ENCODE assay signal across 1 cellular context in the genomic region with DNA sequence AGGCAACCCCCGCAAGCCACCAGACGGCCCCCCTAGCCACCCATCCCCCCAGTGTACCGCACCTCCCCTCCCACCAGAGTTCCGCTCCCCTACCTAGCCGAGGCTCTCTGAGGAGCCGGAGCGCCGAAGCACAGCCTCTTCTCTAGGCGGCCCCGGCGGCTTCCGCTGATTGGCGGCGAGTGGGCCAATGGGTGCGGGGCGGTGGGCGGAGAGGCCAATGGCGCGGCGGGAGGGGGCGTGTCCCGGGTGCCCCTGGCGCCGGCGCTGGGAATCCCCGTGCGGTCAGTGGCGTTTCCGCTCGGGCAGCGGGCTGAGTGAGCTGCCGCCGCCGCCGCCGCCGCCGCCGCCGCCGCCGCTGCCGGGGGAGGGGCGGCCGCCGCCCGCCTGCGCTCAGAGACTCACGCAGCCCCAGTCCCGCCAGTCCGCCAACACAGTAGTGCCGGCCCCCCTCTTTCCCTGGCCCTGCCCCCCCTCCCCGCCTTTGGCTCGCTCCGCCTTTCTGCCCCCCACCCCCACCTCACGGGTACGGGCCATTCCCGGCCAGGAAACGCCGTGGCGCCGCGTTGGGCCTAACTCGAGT.
TF ChIP-seq lines count a peak whose summit lies in the region.

A gene with protein sequence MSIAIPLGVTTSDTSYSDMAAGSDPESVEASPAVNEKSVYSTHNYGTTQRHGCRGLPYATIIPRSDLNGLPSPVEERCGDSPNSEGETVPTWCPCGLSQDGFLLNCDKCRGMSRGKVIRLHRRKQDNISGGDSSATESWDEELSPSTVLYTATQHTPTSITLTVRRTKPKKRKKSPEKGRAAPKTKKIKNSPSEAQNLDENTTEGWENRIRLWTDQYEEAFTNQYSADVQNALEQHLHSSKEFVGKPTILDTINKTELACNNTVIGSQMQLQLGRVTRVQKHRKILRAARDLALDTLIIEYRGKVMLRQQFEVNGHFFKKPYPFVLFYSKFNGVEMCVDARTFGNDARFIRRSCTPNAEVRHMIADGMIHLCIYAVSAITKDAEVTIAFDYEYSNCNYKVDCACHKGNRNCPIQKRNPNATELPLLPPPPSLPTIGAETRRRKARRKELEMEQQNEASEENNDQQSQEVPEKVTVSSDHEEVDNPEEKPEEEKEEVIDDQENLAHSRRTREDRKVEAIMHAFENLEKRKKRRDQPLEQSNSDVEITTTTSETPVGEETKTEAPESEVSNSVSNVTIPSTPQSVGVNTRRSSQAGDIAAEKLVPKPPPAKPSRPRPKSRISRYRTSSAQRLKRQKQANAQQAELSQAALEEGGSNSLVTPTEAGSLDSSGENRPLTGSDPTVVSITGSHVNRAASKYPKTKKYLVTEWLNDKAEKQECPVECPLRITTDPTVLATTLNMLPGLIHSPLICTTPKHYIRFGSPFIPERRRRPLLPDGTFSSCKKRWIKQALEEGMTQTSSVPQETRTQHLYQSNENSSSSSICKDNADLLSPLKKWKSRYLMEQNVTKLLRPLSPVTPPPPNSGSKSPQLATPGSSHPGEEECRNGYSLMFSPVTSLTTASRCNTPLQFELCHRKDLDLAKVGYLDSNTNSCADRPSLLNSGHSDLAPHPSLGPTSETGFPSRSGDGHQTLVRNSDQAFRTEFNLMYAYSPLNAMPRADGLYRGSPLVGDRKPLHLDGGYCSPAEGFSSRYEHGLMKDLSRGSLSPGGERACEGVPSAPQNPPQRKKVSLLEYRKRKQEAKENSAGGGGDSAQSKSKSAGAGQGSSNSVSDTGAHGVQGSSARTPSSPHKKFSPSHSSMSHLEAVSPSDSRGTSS (N-terminal part only) (plus strand): TSS at position 285 of the 580 bp plus-strand sequence. CDS start 31,324 bp downstream, outside the sequence.

TF ChIP-seq in HepG2, 621 proteins besides CTCF, POLR2A, EP300 and RAD21 (continued from another document and continues in another):
- TF ChIP-seq UBTF (CRISPR knock-in tag; IDR thresholded peaks at IDR 0.05) (peak; percentile 1), RXRA (CRISPR knock-in tag; IDR thresholded peaks at IDR 0.05) (no peak), SOX5 (CRISPR knock-in tag; IDR thresholded peaks at IDR 0.05; ENCODE audit: borderline replicate concordance) (0 out of 2 replicates have a peak, but pooled peaks have one; percentile 15), KMT2A (CRISPR knock-in tag; IDR thresholded peaks at IDR 0.05) (no peak), NFYC (CRISPR knock-in tag; IDR thresholded peaks at IDR 0.05) (peak; percentile 56; the same call in 1 of the 2 replicates), ZNF674 (CRISPR knock-in tag; IDR thresholded peaks at IDR 0.05; ENCODE audit: low read depth) (no peak), KLF16 (CRISPR knock-in tag; IDR thresholded peaks at IDR 0.05) (0 out of 4 replicates have a peak, but pooled peaks of 1 of the 2 experiments have one; percentile 8), ZBTB10 (CRISPR knock-in tag; IDR thresholded peaks at IDR 0.05; ENCODE audit: borderline replicate concordance) (0 out of 2 replicates have a peak, but pooled peaks have one; percentile 13), YY1 (IDR thresholded peaks at IDR 0.05; ENCODE audit: insufficient read depth, insufficient replicate concordance, low read depth, low read length) (peak; percentile 65), ZSCAN21 (CRISPR knock-in tag; IDR thresholded peaks at IDR 0.05; ENCODE audit: borderline replicate concordance) (0 out of 2 replicates have a peak, but pooled peaks have one; percentile 2), DR1 (CRISPR knock-in tag; IDR thresholded peaks at IDR 0.05) (peak; percentile 79; the same call in 1 of the 2 replicates), ZNF605 (CRISPR knock-in tag; IDR thresholded peaks at IDR 0.05) (no peak; the same call in 1 of the 2 replicates), ZNF331 (CRISPR knock-in tag; IDR thresholded peaks at IDR 0.05) (0 out of 2 replicates have a peak, but pooled peaks have one; percentile 33), MED1 (CRISPR knock-in tag; IDR thresholded peaks at IDR 0.05) (peak; percentile 4; the same call in 1 of the 2 replicates), HOXA3 (CRISPR knock-in tag; IDR thresholded peaks at IDR 0.05) (peak; percentile 57)
- TF ChIP-seq, protein P1, sequence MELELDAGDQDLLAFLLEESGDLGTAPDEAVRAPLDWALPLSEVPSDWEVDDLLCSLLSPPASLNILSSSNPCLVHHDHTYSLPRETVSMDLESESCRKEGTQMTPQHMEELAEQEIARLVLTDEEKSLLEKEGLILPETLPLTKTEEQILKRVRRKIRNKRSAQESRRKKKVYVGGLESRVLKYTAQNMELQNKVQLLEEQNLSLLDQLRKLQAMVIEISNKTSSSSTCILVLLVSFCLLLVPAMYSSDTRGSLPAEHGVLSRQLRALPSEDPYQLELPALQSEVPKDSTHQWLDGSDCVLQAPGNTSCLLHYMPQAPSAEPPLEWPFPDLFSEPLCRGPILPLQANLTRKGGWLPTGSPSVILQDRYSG (CRISPR knock-in tag; IDR thresholded peaks at IDR 0.05): 0 out of 2 replicates have a peak, but pooled peaks have one; percentile 17
- TF ChIP-seq, protein P2, sequence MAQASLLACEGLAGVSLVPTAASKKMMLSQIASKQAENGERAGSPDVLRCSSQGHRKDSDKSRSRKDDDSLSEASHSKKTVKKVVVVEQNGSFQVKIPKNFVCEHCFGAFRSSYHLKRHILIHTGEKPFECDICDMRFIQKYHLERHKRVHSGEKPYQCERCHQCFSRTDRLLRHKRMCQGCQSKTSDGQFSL (CRISPR knock-in tag; IDR thresholded peaks at IDR 0.05): peak; percentile 56; the same call in 1 of the 2 replicates
- TF ChIP-seq, protein P3, sequence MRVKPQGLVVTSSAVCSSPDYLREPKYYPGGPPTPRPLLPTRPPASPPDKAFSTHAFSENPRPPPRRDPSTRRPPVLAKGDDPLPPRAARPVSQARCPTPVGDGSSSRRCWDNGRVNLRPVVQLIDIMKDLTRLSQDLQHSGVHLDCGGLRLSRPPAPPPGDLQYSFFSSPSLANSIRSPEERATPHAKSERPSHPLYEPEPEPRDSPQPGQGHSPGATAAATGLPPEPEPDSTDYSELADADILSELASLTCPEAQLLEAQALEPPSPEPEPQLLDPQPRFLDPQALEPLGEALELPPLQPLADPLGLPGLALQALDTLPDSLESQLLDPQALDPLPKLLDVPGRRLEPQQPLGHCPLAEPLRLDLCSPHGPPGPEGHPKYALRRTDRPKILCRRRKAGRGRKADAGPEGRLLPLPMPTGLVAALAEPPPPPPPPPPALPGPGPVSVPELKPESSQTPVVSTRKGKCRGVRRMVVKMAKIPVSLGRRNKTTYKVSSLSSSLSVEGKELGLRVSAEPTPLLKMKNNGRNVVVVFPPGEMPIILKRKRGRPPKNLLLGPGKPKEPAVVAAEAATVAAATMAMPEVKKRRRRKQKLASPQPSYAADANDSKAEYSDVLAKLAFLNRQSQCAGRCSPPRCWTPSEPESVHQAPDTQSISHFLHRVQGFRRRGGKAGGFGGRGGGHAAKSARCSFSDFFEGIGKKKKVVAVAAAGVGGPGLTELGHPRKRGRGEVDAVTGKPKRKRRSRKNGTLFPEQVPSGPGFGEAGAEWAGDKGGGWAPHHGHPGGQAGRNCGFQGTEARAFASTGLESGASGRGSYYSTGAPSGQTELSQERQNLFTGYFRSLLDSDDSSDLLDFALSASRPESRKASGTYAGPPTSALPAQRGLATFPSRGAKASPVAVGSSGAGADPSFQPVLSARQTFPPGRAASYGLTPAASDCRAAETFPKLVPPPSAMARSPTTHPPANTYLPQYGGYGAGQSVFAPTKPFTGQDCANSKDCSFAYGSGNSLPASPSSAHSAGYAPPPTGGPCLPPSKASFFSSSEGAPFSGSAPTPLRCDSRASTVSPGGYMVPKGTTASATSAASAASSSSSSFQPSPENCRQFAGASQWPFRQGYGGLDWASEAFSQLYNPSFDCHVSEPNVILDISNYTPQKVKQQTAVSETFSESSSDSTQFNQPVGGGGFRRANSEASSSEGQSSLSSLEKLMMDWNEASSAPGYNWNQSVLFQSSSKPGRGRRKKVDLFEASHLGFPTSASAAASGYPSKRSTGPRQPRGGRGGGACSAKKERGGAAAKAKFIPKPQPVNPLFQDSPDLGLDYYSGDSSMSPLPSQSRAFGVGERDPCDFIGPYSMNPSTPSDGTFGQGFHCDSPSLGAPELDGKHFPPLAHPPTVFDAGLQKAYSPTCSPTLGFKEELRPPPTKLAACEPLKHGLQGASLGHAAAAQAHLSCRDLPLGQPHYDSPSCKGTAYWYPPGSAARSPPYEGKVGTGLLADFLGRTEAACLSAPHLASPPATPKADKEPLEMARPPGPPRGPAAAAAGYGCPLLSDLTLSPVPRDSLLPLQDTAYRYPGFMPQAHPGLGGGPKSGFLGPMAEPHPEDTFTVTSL (CRISPR knock-in tag; IDR thresholded peaks at IDR 0.05; ENCODE audit: borderline replicate concordance): no peak
- TF ChIP-seq, protein P4, sequence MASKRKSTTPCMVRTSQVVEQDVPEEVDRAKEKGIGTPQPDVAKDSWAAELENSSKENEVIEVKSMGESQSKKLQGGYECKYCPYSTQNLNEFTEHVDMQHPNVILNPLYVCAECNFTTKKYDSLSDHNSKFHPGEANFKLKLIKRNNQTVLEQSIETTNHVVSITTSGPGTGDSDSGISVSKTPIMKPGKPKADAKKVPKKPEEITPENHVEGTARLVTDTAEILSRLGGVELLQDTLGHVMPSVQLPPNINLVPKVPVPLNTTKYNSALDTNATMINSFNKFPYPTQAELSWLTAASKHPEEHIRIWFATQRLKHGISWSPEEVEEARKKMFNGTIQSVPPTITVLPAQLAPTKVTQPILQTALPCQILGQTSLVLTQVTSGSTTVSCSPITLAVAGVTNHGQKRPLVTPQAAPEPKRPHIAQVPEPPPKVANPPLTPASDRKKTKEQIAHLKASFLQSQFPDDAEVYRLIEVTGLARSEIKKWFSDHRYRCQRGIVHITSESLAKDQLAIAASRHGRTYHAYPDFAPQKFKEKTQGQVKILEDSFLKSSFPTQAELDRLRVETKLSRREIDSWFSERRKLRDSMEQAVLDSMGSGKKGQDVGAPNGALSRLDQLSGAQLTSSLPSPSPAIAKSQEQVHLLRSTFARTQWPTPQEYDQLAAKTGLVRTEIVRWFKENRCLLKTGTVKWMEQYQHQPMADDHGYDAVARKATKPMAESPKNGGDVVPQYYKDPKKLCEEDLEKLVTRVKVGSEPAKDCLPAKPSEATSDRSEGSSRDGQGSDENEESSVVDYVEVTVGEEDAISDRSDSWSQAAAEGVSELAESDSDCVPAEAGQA (IDR thresholded peaks at IDR 0.05; ENCODE audit: low read depth): no peak
- TF ChIP-seq, protein P4 (CRISPR knock-in tag; IDR thresholded peaks at IDR 0.05; ENCODE audit: borderline replicate concordance): 0 out of 2 replicates have a peak, but pooled peaks have one; percentile 58
